In genomic region chr7:156739596-156739995, GRCh38 we compare ENCODE assay signal across 25 cellular contexts.
DNase-seq lines count a peak whose midpoint lies in the region; ATAC-seq, FAIRE-seq and TF ChIP-seq lines count a peak whose summit lies in the region.
"Had no signal": no experiment of that assay in that cellular context is flagged by ENCODE, and none has a peak within 500 bp of the region (broad histone marks: within the 10 kb centered on the region; RNA-seq: fewer than 3 reads in every experiment).

No MANE protein-coding gene starts in this region.

- peaks cover 30% of the 10 kb centered on the region for H3K36me3 Mint-ChIP-seq in MCF 10A (ENCODE audit: insufficient read depth, unreplicated experiment)

- no peak overlapping the region for H2AFZ ChIP-seq in neuronal stem cell (ENCODE audit: low read length)
- H2AFZ ChIP-seq: GM23248 had no signal

- no peak overlapping the region for H3K9ac ChIP-seq in neuronal stem cell (ENCODE audit: low read depth, low read length, poor library complexity)
- H3K9ac ChIP-seq: BLaER1, GM23248 had no signal

- no peak overlapping the region for H2BK15ac ChIP-seq in neuronal stem cell (ENCODE audit: low read length)

- no peaks in the 10 kb centered on the region for H3K27me3 ChIP-seq in breast epithelium
- no peaks in the 10 kb centered on the region for H3K27me3 ChIP-seq in foreskin keratinocyte
- H3K27me3 ChIP-seq in neuronal stem cell (ENCODE audit: control insufficient read depth in 3 of 3, insufficient read depth in 3 of 3, low read depth in 1 of 3, low read length in 3 of 3), result no peaks in the 10 kb centered on the region
- H3K27me3 ChIP-seq: BLaER1 had no signal

- peaks cover 4% of the 10 kb centered on the region for H3K9me3 Mint-ChIP-seq in MCF 10A (ENCODE audit: unreplicated experiment)

- peak overlapping the region; percentile 17 for H3K27ac Mint-ChIP-seq in MCF 10A (ENCODE audit: low read depth, unreplicated experiment)
- H3K27ac Mint-ChIP-seq: B cell; CD4-positive, CD25-positive, alpha-beta regulatory T cell; CD8-positive, alpha-beta T cell had no signal

- no peak for TF ChIP-seq POLR2A in breast epithelium (IDR thresholded peaks at IDR 0.05)

- H2BK5ac ChIP-seq in neuronal stem cell (ENCODE audit: low read length), result no peak overlapping the region

- H3K4me1 ChIP-seq in breast epithelium (no peaks in the 10 kb centered on the region), foreskin keratinocyte (peaks cover 11% of the 10 kb centered on the region), neuronal stem cell (ENCODE audit: control insufficient read depth in 2 of 2, insufficient read depth in 1 of 2, low read depth in 1 of 2, low read length in 2 of 2) (no peaks in the 10 kb centered on the region)
- H3K4me1 ChIP-seq: BLaER1 had no signal

- no peaks in the 10 kb centered on the region for H3K4me1 Mint-ChIP-seq in MCF 10A (ENCODE audit: insufficient read depth, unreplicated experiment)
- H3K4me1 Mint-ChIP-seq: B cell had no signal

- H3K79me1 ChIP-seq in neuronal stem cell (ENCODE audit: low read depth, low read length), result peaks cover 2% of the 10 kb centered on the region

- TF ChIP-seq CTCF in MCF 10A (IDR thresholded peaks at IDR 0.05; ENCODE audit: unreplicated experiment) (no peak), breast epithelium (IDR thresholded peaks at IDR 0.05) (no peak), foreskin keratinocyte (conservative IDR thresholded peaks at IDR 0.05) (no peak)

- no peak overlapping the region for H3K14ac ChIP-seq in neuronal stem cell (ENCODE audit: low read length)

- H3K4me2 ChIP-seq in neuronal stem cell (ENCODE audit: insufficient read depth, low read length, poor library complexity, severe bottlenecking), result no peak overlapping the region
- H3K4me2 ChIP-seq: BLaER1 had no signal

- H3K18ac ChIP-seq in neuronal stem cell (ENCODE audit: low read length), result peak overlapping the region; percentile 89

- H3K4ac ChIP-seq in neuronal stem cell (ENCODE audit: low read length), result no peak overlapping the region

- H2BK120ac ChIP-seq in neuronal stem cell (ENCODE audit: low read depth, low read length), result no peak overlapping the region

- H3K23ac ChIP-seq in neuronal stem cell (ENCODE audit: low read depth, low read length, poor library complexity), result no peak overlapping the region

- peak; percentile 50 for ATAC-seq in foreskin keratinocyte
- ATAC-seq: CD8-positive, alpha-beta T cell; GM12878 had no signal

- no peak for FAIRE-seq in urothelium cell line (lab: Jason Lieb, UNC)
- FAIRE-seq: A204.1, D721Med, GM12878, GM19239, H1 had no signal

- H3K27ac ChIP-seq in breast epithelium (no peak overlapping the region), foreskin keratinocyte (no peak overlapping the region), neuronal stem cell (replicated peaks; ENCODE audit: low read length) (no peak overlapping the region)
- H3K27ac ChIP-seq: 22Rv1, BLaER1, C4-2B, GM23248 had no signal

- BruUV-seq in MCF 10A (replicated peaks; lab: Mats Ljungman, UMichigan), result no TSS peak

- no peaks in the 10 kb centered on the region for H3K36me3 ChIP-seq in breast epithelium
- H3K36me3 ChIP-seq in neuronal stem cell (replicated peaks in 1 of 2; ENCODE audit: control insufficient read depth in 2 of 2, insufficient read depth in 2 of 2, low read length in 2 of 2), result peaks cover 2 to 11% of the 10 kb centered on the region in 2 donors

- intact Hi-C loops in MCF 10A (cut with micrococcal nuclease) (no loop called here), breast epithelium (cut with DNase I; ENCODE audit: low total_unique reads) (no loop called here), posterior cingulate gyrus (cut with DNase I) (no loop called here)

- no peaks in the 10 kb centered on the region for H3K27me3 Mint-ChIP-seq in MCF 10A (ENCODE audit: insufficient read depth, unreplicated experiment)
- H3K27me3 Mint-ChIP-seq: B cell; CD4-positive, CD25-positive, alpha-beta regulatory T cell had no signal

- H4K8ac ChIP-seq in neuronal stem cell (ENCODE audit: low read depth, low read length), result no peak overlapping the region

- H3K4me3 Mint-ChIP-seq in MCF 10A (ENCODE audit: unreplicated experiment), result no peak overlapping the region
- H3K4me3 Mint-ChIP-seq: B cell; CD4-positive, CD25-positive, alpha-beta regulatory T cell; CD8-positive, alpha-beta T cell had no signal

- no peak overlapping the region for H3K4me3 ChIP-seq in breast epithelium
- no peak overlapping the region for H3K4me3 ChIP-seq in neuronal stem cell (ENCODE audit: low read length in 2 of 2)
- H3K4me3 ChIP-seq: BLaER1, GM12878, GM23248 had no signal

- CTCF ChIA-PET in MCF 10A (lab: Yijun Ruan, JAX), result interaction anchor here (0.6 to 1.0 kb wide), 2 partner anchors 12 to 24 kb away, joined by 3 to 4 read pairs; no protein-coding TSS in a partner anchor

- POLR2A ChIA-PET in MCF 10A (lab: Yijun Ruan, JAX), result interaction anchor here (0.5 kb wide), 1 partner anchor 13 kb away, joined by 3 read pairs; no protein-coding TSS in a partner anchor

- no peak overlapping the region for H4K91ac ChIP-seq in neuronal stem cell (ENCODE audit: low read depth, low read length, poor library complexity)

- DNase-seq in MCF 10A (ENCODE audit: unreplicated experiment), result no peak
- DNase-seq in breast epithelium (ENCODE audit: low spot score in 2 of 2), result no peak
- DNase-seq in foreskin keratinocyte, result peak; percentile 51 to 71
- DNase-seq in neuronal stem cell (ENCODE audit: low spot score), result no peak
- no peak for DNase-seq in stimulated activated CD4-positive, alpha-beta T cell treated with anti-CD3 and anti-CD28 coated beads, Interleukin-4, amount 100 ng/mL, for 24 hours
- no peak for DNase-seq in posterior cingulate gyrus
- DNase-seq in urothelium cell line (ENCODE audit: low spot score), result no peak
- DNase-seq: CD4-positive, CD25-positive, alpha-beta regulatory T cell; CD8-positive, alpha-beta T cell; DMS 273 treated with DMSO at 0.1 percent for 48 hours; DMS79; EL; GDM1; GM23248; H7; HCEC 1CT had no signal

- WGBS in neuronal stem cell (ENCODE audit: extremely low coverage in 2 of 2, insufficient read length in 2 of 2, insufficient replicate concordance in 1 of 2), 2 donors, result no CpG with 5 or more reads among the region's 5 CpGs

- H3K9me3 ChIP-seq in breast epithelium (peaks cover 0 to 6% of the 10 kb centered on the region in 2 donors), neuronal stem cell (replicated peaks in 1 of 2; ENCODE audit: control insufficient read depth in 2 of 2, insufficient read depth in 1 of 2, low read depth in 1 of 2, low read length in 2 of 2) (peaks cover 3 to 8% of the 10 kb centered on the region in 2 donors)

- no peak overlapping the region for H2BK12ac ChIP-seq in neuronal stem cell (ENCODE audit: low read length)

- no peak overlapping the region for H2AK5ac ChIP-seq in neuronal stem cell (ENCODE audit: low read depth, low read length)

Comparison
In these comparisons a context has a peak if more than half of its experiments do, and no peak if none do; other contexts are left out.
1. DNase-seq: peak in foreskin keratinocyte (2 of 2); none in MCF 10A (single experiment), breast epithelium (0 of 2), neuronal stem cell (single experiment), stimulated activated CD4-positive, alpha-beta T cell treated with anti-CD3 and anti-CD28 coated beads, Interleukin-4, amount 100 ng/mL, for 24 hours (single experiment), posterior cingulate gyrus (0 of 10) and urothelium cell line (single experiment).